1 cellular context compared by ENCODE assay signal in the genomic region with DNA sequence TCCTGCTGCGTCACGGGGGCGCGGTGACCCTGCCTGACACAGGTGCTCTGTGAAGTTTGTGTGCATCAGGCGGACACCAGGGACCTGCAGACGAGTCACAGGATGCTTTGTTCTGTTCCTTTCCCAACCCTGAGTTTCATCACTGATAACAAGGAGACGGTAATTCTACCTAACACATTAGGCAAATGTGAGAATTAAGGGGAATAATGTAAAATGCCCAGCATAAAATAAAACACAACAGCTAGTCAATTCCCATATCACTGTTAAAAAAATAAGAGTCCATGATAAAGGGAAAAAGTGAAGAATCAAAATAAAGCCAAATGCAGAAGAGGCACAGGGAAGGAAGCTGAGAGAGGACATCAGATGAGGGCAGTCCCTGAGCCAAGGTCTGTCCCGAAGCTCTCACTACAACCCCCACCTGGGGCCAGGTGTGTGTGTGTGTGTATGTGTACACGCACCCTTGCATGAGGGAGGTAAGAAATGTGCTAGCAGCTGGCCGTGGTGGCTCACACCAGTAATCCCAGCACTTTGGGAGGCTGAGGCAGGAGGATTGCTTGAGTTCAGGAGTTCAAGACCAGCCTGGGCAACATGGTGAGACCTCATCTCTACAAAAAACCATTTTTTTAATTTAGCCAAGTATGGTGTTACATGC.
TF ChIP-seq lines count a peak whose summit lies in the region.

No MANE protein-coding gene starts in this region.

TF ChIP-seq in HepG2, 621 proteins besides CTCF, POLR2A, EP300 and RAD21 (continued from another document and continues in another):
- TF ChIP-seq, protein P1, sequence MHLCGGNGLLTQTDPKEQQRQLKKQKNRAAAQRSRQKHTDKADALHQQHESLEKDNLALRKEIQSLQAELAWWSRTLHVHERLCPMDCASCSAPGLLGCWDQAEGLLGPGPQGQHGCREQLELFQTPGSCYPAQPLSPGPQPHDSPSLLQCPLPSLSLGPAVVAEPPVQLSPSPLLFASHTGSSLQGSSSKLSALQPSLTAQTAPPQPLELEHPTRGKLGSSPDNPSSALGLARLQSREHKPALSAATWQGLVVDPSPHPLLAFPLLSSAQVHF (CRISPR knock-in tag; IDR thresholded peaks at IDR 0.05), result no peak
- no peak for TF ChIP-seq GABPA (IDR thresholded peaks at IDR 0.05; ENCODE audit: low read depth, low read length)
- no peak for TF ChIP-seq GABPA (CRISPR knock-in tag; IDR thresholded peaks at IDR 0.05; ENCODE audit: low read depth)
- TF ChIP-seq ZNF256 (CRISPR knock-in tag; conservative IDR thresholded peaks at IDR 0.05), result no peak
- TF ChIP-seq, protein P2, sequence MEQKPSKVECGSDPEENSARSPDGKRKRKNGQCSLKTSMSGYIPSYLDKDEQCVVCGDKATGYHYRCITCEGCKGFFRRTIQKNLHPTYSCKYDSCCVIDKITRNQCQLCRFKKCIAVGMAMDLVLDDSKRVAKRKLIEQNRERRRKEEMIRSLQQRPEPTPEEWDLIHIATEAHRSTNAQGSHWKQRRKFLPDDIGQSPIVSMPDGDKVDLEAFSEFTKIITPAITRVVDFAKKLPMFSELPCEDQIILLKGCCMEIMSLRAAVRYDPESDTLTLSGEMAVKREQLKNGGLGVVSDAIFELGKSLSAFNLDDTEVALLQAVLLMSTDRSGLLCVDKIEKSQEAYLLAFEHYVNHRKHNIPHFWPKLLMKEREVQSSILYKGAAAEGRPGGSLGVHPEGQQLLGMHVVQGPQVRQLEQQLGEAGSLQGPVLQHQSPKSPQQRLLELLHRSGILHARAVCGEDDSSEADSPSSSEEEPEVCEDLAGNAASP (CRISPR knock-in tag; IDR thresholded peaks at IDR 0.05; ENCODE audit: borderline replicate concordance), result peak; percentile 67; the same call in 1 of the 2 replicates
- TF ChIP-seq ZSCAN25 (CRISPR knock-in tag; IDR thresholded peaks at IDR 0.05), result no peak
- TF ChIP-seq RXRB (CRISPR knock-in tag; IDR thresholded peaks at IDR 0.05; ENCODE audit: borderline replicate concordance), result peak; percentile 29; the same call in 1 of the 2 replicates
- TF ChIP-seq, protein P3, sequence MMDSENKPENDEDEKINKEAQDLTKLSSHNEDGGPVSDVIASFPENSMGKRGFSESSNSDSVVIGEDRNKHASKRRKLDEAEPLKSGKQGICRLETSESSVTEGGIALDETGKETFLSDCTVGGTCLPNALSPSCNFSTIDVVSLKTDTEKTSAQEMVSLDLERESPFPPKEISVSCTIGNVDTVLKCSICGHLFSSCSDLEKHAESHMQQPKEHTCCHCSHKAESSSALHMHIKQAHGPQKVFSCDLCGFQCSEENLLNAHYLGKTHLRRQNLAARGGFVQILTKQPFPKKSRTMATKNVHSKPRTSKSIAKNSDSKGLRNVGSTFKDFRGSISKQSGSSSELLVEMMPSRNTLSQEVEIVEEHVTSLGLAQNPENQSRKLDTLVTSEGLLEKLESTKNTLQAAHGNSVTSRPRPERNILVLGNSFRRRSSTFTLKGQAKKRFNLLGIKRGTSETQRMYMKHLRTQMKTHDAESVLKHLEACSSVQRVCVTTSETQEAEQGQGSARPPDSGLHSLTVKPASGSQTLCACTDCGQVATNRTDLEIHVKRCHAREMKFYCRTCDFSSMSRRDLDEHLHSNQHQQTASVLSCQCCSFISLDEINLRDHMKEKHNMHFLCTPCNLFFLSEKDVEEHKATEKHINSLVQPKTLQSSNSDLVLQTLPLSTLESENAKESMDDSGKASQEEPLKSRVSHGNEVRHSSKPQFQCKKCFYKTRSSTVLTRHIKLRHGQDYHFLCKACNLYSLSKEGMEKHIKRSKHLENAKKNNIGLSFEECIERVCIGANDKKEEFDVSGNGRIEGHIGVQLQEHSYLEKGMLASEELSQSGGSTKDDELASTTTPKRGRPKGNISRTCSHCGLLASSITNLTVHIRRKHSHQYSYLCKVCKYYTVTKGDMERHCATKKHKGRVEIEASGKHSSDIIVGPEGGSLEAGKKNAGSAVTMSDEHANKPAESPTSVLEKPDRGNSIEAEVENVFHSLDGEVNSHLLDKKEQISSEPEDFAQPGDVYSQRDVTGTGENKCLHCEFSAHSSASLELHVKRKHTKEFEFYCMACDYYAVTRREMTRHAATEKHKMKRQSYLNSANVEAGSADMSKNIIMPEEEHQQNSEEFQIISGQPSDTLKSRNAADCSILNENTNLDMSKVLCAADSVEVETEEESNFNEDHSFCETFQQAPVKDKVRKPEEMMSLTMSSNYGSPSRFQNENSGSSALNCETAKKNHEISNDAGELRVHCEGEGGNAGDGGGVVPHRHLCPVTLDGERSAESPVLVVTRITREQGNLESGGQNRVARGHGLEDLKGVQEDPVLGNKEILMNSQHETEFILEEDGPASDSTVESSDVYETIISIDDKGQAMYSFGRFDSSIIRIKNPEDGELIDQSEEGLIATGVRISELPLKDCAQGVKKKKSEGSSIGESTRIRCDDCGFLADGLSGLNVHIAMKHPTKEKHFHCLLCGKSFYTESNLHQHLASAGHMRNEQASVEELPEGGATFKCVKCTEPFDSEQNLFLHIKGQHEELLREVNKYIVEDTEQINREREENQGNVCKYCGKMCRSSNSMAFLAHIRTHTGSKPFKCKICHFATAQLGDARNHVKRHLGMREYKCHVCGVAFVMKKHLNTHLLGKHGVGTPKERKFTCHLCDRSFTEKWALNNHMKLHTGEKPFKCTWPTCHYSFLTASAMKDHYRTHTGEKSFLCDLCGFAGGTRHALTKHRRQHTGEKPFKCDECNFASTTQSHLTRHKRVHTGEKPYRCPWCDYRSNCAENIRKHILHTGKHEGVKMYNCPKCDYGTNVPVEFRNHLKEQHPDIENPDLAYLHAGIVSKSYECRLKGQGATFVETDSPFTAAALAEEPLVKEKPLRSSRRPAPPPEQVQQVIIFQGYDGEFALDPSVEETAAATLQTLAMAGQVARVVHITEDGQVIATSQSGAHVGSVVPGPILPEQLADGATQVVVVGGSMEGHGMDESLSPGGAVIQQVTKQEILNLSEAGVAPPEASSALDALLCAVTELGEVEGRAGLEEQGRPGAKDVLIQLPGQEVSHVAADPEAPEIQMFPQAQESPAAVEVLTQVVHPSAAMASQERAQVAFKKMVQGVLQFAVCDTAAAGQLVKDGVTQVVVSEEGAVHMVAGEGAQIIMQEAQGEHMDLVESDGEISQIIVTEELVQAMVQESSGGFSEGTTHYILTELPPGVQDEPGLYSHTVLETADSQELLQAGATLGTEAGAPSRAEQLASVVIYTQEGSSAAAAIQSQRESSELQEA (CRISPR knock-in tag; IDR thresholded peaks at IDR 0.05; ENCODE audit: not compliant biosample characterization), result no peak
- no peak for TF ChIP-seq ZNF367 (CRISPR knock-in tag; IDR thresholded peaks at IDR 0.05; ENCODE audit: borderline replicate concordance)
- TF ChIP-seq MED8 (CRISPR knock-in tag; IDR thresholded peaks at IDR 0.05; ENCODE audit: insufficient replicate concordance), result no peak
- TF ChIP-seq ZNF556 (CRISPR knock-in tag; IDR thresholded peaks at IDR 0.05; ENCODE audit: borderline replicate concordance), result no peak
- TF ChIP-seq ZFAT (CRISPR knock-in tag; conservative IDR thresholded peaks at IDR 0.05), result no peak
- no peak for TF ChIP-seq ZNF180 (CRISPR knock-in tag; IDR thresholded peaks at IDR 0.05; ENCODE audit: borderline replicate concordance, low read depth)
- TF ChIP-seq, protein P4, sequence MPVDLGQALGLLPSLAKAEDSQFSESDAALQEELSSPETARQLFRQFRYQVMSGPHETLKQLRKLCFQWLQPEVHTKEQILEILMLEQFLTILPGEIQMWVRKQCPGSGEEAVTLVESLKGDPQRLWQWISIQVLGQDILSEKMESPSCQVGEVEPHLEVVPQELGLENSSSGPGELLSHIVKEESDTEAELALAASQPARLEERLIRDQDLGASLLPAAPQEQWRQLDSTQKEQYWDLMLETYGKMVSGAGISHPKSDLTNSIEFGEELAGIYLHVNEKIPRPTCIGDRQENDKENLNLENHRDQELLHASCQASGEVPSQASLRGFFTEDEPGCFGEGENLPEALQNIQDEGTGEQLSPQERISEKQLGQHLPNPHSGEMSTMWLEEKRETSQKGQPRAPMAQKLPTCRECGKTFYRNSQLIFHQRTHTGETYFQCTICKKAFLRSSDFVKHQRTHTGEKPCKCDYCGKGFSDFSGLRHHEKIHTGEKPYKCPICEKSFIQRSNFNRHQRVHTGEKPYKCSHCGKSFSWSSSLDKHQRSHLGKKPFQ (CRISPR knock-in tag; IDR thresholded peaks at IDR 0.05; ENCODE audit: insufficient replicate concordance), result no peak
- no peak for TF ChIP-seq SETDB1 (CRISPR knock-in tag; IDR thresholded peaks at IDR 0.05; ENCODE audit: borderline replicate concordance)
- no peak for TF ChIP-seq CAMTA2 (CRISPR knock-in tag; IDR thresholded peaks at IDR 0.05; ENCODE audit: borderline replicate concordance)
- no peak for TF ChIP-seq ATAD3A (CRISPR knock-in tag; IDR thresholded peaks at IDR 0.05)
- TF ChIP-seq, protein P5, sequence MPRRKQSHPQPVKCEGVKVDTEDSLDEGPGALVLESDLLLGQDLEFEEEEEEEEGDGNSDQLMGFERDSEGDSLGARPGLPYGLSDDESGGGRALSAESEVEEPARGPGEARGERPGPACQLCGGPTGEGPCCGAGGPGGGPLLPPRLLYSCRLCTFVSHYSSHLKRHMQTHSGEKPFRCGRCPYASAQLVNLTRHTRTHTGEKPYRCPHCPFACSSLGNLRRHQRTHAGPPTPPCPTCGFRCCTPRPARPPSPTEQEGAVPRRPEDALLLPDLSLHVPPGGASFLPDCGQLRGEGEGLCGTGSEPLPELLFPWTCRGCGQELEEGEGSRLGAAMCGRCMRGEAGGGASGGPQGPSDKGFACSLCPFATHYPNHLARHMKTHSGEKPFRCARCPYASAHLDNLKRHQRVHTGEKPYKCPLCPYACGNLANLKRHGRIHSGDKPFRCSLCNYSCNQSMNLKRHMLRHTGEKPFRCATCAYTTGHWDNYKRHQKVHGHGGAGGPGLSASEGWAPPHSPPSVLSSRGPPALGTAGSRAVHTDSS (CRISPR knock-in tag; conservative IDR thresholded peaks at IDR 0.05), result no peak
- TF ChIP-seq ZNF20 (CRISPR knock-in tag; IDR thresholded peaks at IDR 0.05), result no peak
- TF ChIP-seq ZFP62 (CRISPR knock-in tag; IDR thresholded peaks at IDR 0.05), result no peak
- peak; percentile 9 for TF ChIP-seq ZEB1 (IDR thresholded peaks at IDR 0.05; ENCODE audit: insufficient replicate concordance, low read depth)
- TF ChIP-seq, protein P6, sequence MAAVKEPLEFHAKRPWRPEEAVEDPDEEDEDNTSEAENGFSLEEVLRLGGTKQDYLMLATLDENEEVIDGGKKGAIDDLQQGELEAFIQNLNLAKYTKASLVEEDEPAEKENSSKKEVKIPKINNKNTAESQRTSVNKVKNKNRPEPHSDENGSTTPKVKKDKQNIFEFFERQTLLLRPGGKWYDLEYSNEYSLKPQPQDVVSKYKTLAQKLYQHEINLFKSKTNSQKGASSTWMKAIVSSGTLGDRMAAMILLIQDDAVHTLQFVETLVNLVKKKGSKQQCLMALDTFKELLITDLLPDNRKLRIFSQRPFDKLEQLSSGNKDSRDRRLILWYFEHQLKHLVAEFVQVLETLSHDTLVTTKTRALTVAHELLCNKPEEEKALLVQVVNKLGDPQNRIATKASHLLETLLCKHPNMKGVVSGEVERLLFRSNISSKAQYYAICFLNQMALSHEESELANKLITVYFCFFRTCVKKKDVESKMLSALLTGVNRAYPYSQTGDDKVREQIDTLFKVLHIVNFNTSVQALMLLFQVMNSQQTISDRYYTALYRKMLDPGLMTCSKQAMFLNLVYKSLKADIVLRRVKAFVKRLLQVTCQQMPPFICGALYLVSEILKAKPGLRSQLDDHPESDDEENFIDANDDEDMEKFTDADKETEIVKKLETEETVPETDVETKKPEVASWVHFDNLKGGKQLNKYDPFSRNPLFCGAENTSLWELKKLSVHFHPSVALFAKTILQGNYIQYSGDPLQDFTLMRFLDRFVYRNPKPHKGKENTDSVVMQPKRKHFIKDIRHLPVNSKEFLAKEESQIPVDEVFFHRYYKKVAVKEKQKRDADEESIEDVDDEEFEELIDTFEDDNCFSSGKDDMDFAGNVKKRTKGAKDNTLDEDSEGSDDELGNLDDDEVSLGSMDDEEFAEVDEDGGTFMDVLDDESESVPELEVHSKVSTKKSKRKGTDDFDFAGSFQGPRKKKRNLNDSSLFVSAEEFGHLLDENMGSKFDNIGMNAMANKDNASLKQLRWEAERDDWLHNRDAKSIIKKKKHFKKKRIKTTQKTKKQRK (IDR thresholded peaks at IDR 0.05; ENCODE audit: low read length), result no peak
- no peak for TF ChIP-seq CBX2 (IDR thresholded peaks at IDR 0.05; ENCODE audit: low read depth, low read length)
- no peak for TF ChIP-seq CBX2 (CRISPR knock-in tag; IDR thresholded peaks at IDR 0.05; ENCODE audit: low read depth)
- TF ChIP-seq TBP (CRISPR knock-in tag; IDR thresholded peaks at IDR 0.05), result no peak
- no peak for TF ChIP-seq PLRG1 (conservative IDR thresholded peaks at IDR 0.05)
- TF ChIP-seq, protein P7, sequence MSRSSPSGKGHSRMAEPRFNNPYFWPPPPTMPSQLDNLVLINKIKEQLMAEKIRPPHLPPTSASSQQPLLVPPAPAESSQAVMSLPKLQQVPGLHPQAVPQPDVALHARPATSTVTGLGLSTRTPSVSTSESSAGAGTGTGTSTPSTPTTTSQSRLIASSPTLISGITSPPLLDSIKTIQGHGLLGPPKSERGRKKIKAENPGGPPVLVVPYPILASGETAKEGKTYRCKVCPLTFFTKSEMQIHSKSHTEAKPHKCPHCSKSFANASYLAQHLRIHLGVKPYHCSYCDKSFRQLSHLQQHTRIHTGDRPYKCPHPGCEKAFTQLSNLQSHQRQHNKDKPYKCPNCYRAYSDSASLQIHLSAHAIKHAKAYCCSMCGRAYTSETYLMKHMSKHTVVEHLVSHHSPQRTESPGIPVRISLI (CRISPR knock-in tag; IDR thresholded peaks at IDR 0.05; ENCODE audit: borderline replicate concordance), result 0 out of 2 replicates have a peak, but pooled peaks have one; percentile 2
- TF ChIP-seq ZNF776 (CRISPR knock-in tag; IDR thresholded peaks at IDR 0.05), result no peak
- TF ChIP-seq NFE2L2 (IDR thresholded peaks at IDR 0.05; ENCODE audit: low read length), result peak; percentile 19; the same call in 1 of the 2 replicates
- TF ChIP-seq ARNT (IDR thresholded peaks at IDR 0.05), result no peak
- TF ChIP-seq TCF7 (IDR thresholded peaks at IDR 0.05; ENCODE audit: low read depth), result no peak
- no peak for TF ChIP-seq PITX1 (CRISPR knock-in tag; IDR thresholded peaks at IDR 0.05)
- TF ChIP-seq, protein P8, sequence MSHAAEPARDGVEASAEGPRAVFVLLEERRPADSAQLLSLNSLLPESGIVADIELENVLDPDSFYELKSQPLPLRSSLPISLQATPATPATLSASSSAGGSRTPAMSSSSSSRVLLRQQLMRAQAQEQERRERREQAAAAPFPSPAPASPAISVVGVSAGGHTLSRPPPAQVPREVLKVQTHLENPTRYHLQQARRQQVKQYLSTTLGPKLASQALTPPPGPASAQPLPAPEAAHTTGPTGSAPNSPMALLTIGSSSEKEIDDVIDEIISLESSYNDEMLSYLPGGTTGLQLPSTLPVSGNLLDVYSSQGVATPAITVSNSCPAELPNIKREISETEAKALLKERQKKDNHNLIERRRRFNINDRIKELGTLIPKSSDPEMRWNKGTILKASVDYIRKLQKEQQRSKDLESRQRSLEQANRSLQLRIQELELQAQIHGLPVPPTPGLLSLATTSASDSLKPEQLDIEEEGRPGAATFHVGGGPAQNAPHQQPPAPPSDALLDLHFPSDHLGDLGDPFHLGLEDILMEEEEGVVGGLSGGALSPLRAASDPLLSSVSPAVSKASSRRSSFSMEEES (CRISPR knock-in tag; IDR thresholded peaks at IDR 0.05), result 0 out of 2 replicates have a peak, but pooled peaks have one; percentile 37
- TF ChIP-seq KDM5A (IDR thresholded peaks at IDR 0.05; ENCODE audit: borderline replicate concordance, low read length), result no peak
- no peak for TF ChIP-seq ZNF788 (CRISPR knock-in tag; IDR thresholded peaks at IDR 0.05; ENCODE audit: borderline replicate concordance)
- TF ChIP-seq, protein P9, sequence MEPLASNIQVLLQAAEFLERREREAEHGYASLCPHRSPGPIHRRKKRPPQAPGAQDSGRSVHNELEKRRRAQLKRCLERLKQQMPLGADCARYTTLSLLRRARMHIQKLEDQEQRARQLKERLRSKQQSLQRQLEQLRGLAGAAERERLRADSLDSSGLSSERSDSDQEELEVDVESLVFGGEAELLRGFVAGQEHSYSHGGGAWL (CRISPR knock-in tag; IDR thresholded peaks at IDR 0.05), result no peak
- TF ChIP-seq CREB1 (IDR thresholded peaks at IDR 0.05), result peak; percentile 43; the same call in 1 of the 2 replicates
- no peak for TF ChIP-seq CREB1 (CRISPR knock-in tag; IDR thresholded peaks at IDR 0.05)
